9 cellular contexts compared by ENCODE assay signal in the genomic region with DNA sequence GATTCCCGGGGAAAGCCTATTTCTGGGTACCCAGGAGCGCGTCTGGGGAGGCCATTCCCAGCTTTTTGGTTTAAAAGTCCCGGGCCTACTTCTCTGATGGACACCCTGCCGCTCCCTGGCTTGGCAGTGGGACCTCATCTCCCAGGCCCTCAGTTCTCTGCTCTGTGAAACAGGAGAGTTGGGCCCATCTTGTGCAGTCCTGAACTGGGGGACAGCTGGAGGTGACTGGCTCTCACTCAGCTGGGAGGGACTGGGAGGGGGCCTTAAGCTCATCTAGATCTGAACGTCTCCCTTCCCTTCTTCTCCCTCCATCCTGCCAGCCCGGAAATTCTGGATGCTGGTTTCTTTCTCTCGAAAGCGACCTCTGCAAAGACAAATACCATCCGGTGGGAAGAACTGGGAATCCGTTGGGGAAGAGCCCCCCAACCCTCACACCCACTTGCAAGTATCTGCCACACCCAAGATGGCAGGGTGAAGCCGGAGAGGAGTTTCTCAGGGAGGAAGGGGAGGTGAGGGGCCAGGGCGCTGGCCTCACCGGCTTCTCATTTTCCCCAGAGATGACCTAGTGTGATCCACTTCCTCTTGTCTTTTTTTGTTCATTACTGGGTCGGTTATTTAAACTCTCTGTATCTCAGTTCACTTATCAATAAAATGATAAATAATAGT. TPM values are rescaled to one million over a fixed set of nuclear protein-coding genes. Genes with fewer than 3 reads are reported as not detected.
DNase-seq lines count a peak whose midpoint lies in the region; ATAC-seq and TF ChIP-seq lines count a peak whose summit lies in the region.
"Had no signal": no experiment of that assay in that cellular context is flagged by ENCODE, and none has a peak within 500 bp of the region (broad histone marks: within the 10 kb centered on the region; RNA-seq: fewer than 3 reads in every experiment).

No MANE protein-coding gene starts in this region.

- H3K9me3 ChIP-seq in breast epithelium: no peaks in the 10 kb centered on the region
- H3K9me3 ChIP-seq in mesodermal cell (ENCODE audit: control insufficient read depth, low read length): no peaks in the 10 kb centered on the region
- H3K9me3 ChIP-seq: SJSA1 had no signal

- no peak for DNase-seq in activated T-cell treated with anti-CD3 and anti-CD28 coated beads, Interleukin-2, amount 50 U/mL, for 72 hours
- DNase-seq in activated T-cell treated with anti-CD3 and anti-CD28 coated beads, Interleukin-2, amount 50 U/mL, for 48 hours: no peak
- no peak for DNase-seq in breast epithelium (ENCODE audit: low spot score in 2 of 2)
- no peak for DNase-seq in type B pancreatic cell (ENCODE audit: extremely low spot score, unreplicated experiment)
- DNase-seq in activated effector memory CD4-positive, alpha-beta T cell treated with Interleukin-2 at 50 U/mL for 16 hours: no peak
- DNase-seq in GM19238 (ENCODE audit: insufficient read length, low spot score): no peak

- no peak for ATAC-seq in activated T-cell treated with anti-CD3 and anti-CD28 coated beads, Interleukin-2, amount 50 U/mL, for 72 hours (replicated peaks in 1 of 2)
- ATAC-seq in HG02798 (IDR thresholded peaks at IDR 0.05; ENCODE audit: poor library complexity, unreplicated experiment): no peak

- H3K27ac ChIP-seq in breast epithelium: peak overlapping the region; percentile 84 to 91
- no peak overlapping the region for H3K27ac ChIP-seq in mesodermal cell (ENCODE audit: low read depth, low read length, severe bottlenecking)
- H3K27ac ChIP-seq: SJSA1 had no signal

- H3K4me3 ChIP-seq in breast epithelium: peak overlapping the region; percentile 81 to 97 (median 83)
- H3K4me3 ChIP-seq in mesodermal cell (ENCODE audit: extremely low read depth, insufficient read depth, low read length, poor library complexity, severe bottlenecking): peak overlapping the region; percentile 68

- peak overlapping the region; percentile 63 to 80 for H3K4me3 Mint-ChIP-seq in activated T-cell treated with anti-CD3 and anti-CD28 coated beads, Interleukin-2, amount 50 U/mL, for 72 hours
- H3K4me3 Mint-ChIP-seq in type B pancreatic cell: peak overlapping the region; percentile 58

- H3K36me3 Mint-ChIP-seq in activated T-cell treated with anti-CD3 and anti-CD28 coated beads, Interleukin-2, amount 50 U/mL, for 72 hours (ENCODE audit: insufficient read depth in 2 of 2): no peaks in the 10 kb centered on the region
- H3K36me3 Mint-ChIP-seq in type B pancreatic cell: no peaks in the 10 kb centered on the region

- no peaks in the 10 kb centered on the region for H3K27me3 ChIP-seq in breast epithelium
- H3K27me3 ChIP-seq: SJSA1 had no signal

- peak overlapping the region; percentile 87 for H3K27ac Mint-ChIP-seq in activated T-cell treated with anti-CD3 and anti-CD28 coated beads, Interleukin-2, amount 50 U/mL, for 72 hours
- no peak overlapping the region for H3K27ac Mint-ChIP-seq in type B pancreatic cell

- peaks cover 0 to 10% of the 10 kb centered on the region in 2 donors for H3K4me1 ChIP-seq in breast epithelium
- H3K4me1 ChIP-seq in mesodermal cell (ENCODE audit: control insufficient read depth, insufficient read depth, low read length, poor library complexity, severe bottlenecking): peaks cover 23% of the 10 kb centered on the region

- TF ChIP-seq CTCF in breast epithelium (IDR thresholded peaks at IDR 0.05) (no peak), type B pancreatic cell (conservative IDR thresholded peaks at IDR 0.05) (no peak)

- 43 to 69% methylated on average over 5 to 7 of the region's 15 CpGs for WGBS in mesodermal cell (ENCODE audit: insufficient coverage in 2 of 2), 2 experiments

- no peaks in the 10 kb centered on the region for H3K9me3 Mint-ChIP-seq in activated T-cell treated with anti-CD3 and anti-CD28 coated beads, Interleukin-2, amount 50 U/mL, for 72 hours
- no peaks in the 10 kb centered on the region for H3K9me3 Mint-ChIP-seq in type B pancreatic cell

- no peaks in the 10 kb centered on the region for H3K27me3 Mint-ChIP-seq in activated T-cell treated with anti-CD3 and anti-CD28 coated beads, Interleukin-2, amount 50 U/mL, for 72 hours (ENCODE audit: low read depth)
- H3K27me3 Mint-ChIP-seq in type B pancreatic cell: peaks cover 29% of the 10 kb centered on the region

- TF ChIP-seq POLR2A in breast epithelium (IDR thresholded peaks at IDR 0.05): no peak

- no peaks in the 10 kb centered on the region for H3K36me3 ChIP-seq in breast epithelium
- H3K36me3 ChIP-seq in mesodermal cell (ENCODE audit: control insufficient read depth, insufficient read depth, low read length): no peaks in the 10 kb centered on the region

- peaks cover 39% of the 10 kb centered on the region for H3K4me1 Mint-ChIP-seq in activated T-cell treated with anti-CD3 and anti-CD28 coated beads, Interleukin-2, amount 50 U/mL, for 72 hours (ENCODE audit: low read depth)
- peaks cover 16% of the 10 kb centered on the region for H3K4me1 Mint-ChIP-seq in type B pancreatic cell (ENCODE audit: unreplicated experiment)

- intact Hi-C loops in breast epithelium (cut with DNase I; ENCODE audit: low total_unique reads): no loop called here

RNA-seq across cellular contexts. Expression of a gene that starts 1.4 kb away (rescaled TPM):
- total RNA-seq in activated T-cell treated with anti-CD3 and anti-CD28 coated beads, Interleukin-2, amount 50 U/mL, for 72 hours: 10 to 100 TPM; 33.6 to 36.3 TPM
- total RNA-seq in breast epithelium (10 to 100 TPM; 10.7 to 19.7 (median 12.1) TPM), type B pancreatic cell (ENCODE audit: low replicate concordance) (11.3 and 12.9 TPM in 2 replicates)
- polyA plus RNA-seq in mesodermal cell (2013, experiment 1 of 2): 11.1 TPM
- 9.1 TPM for polyA plus RNA-seq in mesodermal cell (2013, experiment 2 of 2)
